ENCODE assay signal across 9 cellular contexts in genomic region chr11:45147871-45148270, GRCh38. TPM values are rescaled to one million over a fixed set of nuclear protein-coding genes. Genes with fewer than 3 reads are reported as not detected.
DNase-seq lines count a peak whose midpoint lies in the region; ATAC-seq, FAIRE-seq and TF ChIP-seq lines count a peak whose summit lies in the region.
"Had no signal": no experiment of that assay in that cellular context is flagged by ENCODE, and none has a peak within 500 bp of the region (broad histone marks: within the 10 kb centered on the region; RNA-seq: fewer than 3 reads in every experiment).

No MANE protein-coding gene starts in this region.

- H3K9me3 ChIP-seq in liver (ENCODE audit: control insufficient read depth in 4 of 4, low read length in 3 of 4) (no peaks in the 10 kb centered on the region), thoracic aorta (no peaks in the 10 kb centered on the region)

- peaks cover 37% of the 10 kb centered on the region for H3K27me3 Mint-ChIP-seq in activated CD4-positive, alpha-beta T cell treated with anti-CD3 and anti-CD28 coated beads, Interleukin-2, amount 10 ng/mL, durations not matched to agents 24 days and 14 days

- H3K4me3 ChIP-seq in astrocyte of the cerebellum (ENCODE audit: low read depth, low read length) (peak overlapping the region; percentile 55), liver (ENCODE audit: low read depth in 1 of 3, low read length in 3 of 3) (peak overlapping the region; percentile 78 to 82 (median 79)), thoracic aorta (peak overlapping the region; percentile 73)

- no peak for TF ChIP-seq RAD21 in liver (IDR thresholded peaks at IDR 0.05)

- TF ChIP-seq CTCF in astrocyte of the cerebellum (IDR thresholded peaks at IDR 0.05; ENCODE audit: low read depth, low read length, missing control alignments) (no peak), liver (IDR thresholded peaks at IDR 0.05; ENCODE audit: low read depth, low read length, missing input control) (no peak), thoracic aorta (IDR thresholded peaks at IDR 0.05) (no peak)

- ATAC-seq in thoracic aorta (ENCODE audit: insufficient number of reproducible peaks, low FRiP score, low read depth) (no peak), HG02588 (IDR thresholded peaks at IDR 0.05; ENCODE audit: unreplicated experiment) (no peak)

- H3K27ac Mint-ChIP-seq in activated CD4-positive, alpha-beta T cell treated with anti-CD3 and anti-CD28 coated beads, Interleukin-2, amount 10 ng/mL, durations not matched to agents 24 days and 14 days: no peak overlapping the region

- peak overlapping the region in 1 of 2 donors; percentile 61 for H3K9ac ChIP-seq in liver (ENCODE audit: low read depth in 1 of 2, low read length in 2 of 2)

- no peak for FAIRE-seq in GM12892 (lab: Jason Lieb, UNC)
- FAIRE-seq: D721Med had no signal

- in situ Hi-C loops in astrocyte of the cerebellum (cut with HindIII; ENCODE audit: low sequenced_read_pairs): no loop called here

- intact Hi-C loops in activated CD4-positive, alpha-beta T cell treated with anti-CD3 and anti-CD28 coated beads, Interleukin-2, amount 10 ng/mL, durations not matched to agents 24 days and 14 days (cut with micrococcal nuclease): loop anchor here (1.0 to 10.0 kb wide), 3 partner anchors 191 to 573 kb away; no protein-coding TSS in a partner anchor

- H3K27ac ChIP-seq in liver (ENCODE audit: low read depth in 1 of 2, low read length in 2 of 2): no peak overlapping the region
- peak overlapping the region; percentile 64 to 69 for H3K27ac ChIP-seq in thoracic aorta

- DNase-seq in activated CD4-positive, alpha-beta T cell treated with anti-CD3 and anti-CD28 coated beads, Interleukin-2, amount 10 ng/mL, durations not matched to agents 24 days and 14 days: no peak
- DNase-seq in activated CD4-positive, alpha-beta T cell treated with anti-CD3 and anti-CD28 coated beads, Interleukin-2, amount 50 U/mL, for 4 hours: no peak
- DNase-seq in astrocyte of the cerebellum (ENCODE audit: low read depth) (no peak), thoracic aorta (ENCODE audit: low spot score) (no peak), GM12892 (ENCODE audit: insufficient read length) (no peak)
- no peak for DNase-seq in effector CD8-positive, alpha-beta T cell (lab: John Stamatoyannopoulos, UW)

- no peaks in the 10 kb centered on the region for H3K27me3 ChIP-seq in liver (ENCODE audit: control insufficient read depth in 4 of 4, insufficient read depth in 4 of 4, low read length in 3 of 4)
- no peaks in the 10 kb centered on the region for H3K27me3 ChIP-seq in thoracic aorta (replicated peaks; ENCODE audit: insufficient read depth)

- H3K4me1 ChIP-seq in liver (ENCODE audit: control insufficient read depth in 4 of 4, insufficient read depth in 4 of 4, low read length in 3 of 4) (peaks cover 5 to 22% (median 16%) of the 10 kb centered on the region in 4 donors), thoracic aorta (ENCODE audit: control insufficient read depth in 1 of 2, low read depth in 2 of 2) (peaks cover 6 to 38% of the 10 kb centered on the region in 2 donors)

- H3K36me3 Mint-ChIP-seq in activated CD4-positive, alpha-beta T cell treated with anti-CD3 and anti-CD28 coated beads, Interleukin-2, amount 10 ng/mL, durations not matched to agents 24 days and 14 days (ENCODE audit: low read depth): peaks cover 3% of the 10 kb centered on the region

- H3K36me3 ChIP-seq in liver (ENCODE audit: control insufficient read depth in 4 of 4, insufficient read depth in 3 of 4, low read depth in 1 of 4, low read length in 3 of 4): no peaks in the 10 kb centered on the region
- H3K36me3 ChIP-seq in thoracic aorta: no peaks in the 10 kb centered on the region

- no peak for TF ChIP-seq POLR2A in GM12892 (IDR thresholded peaks at IDR 0.05; ENCODE audit: low read depth, low read length)

- 67% methylated on average over 6 of the region's 6 CpGs for WGBS in liver

- peaks cover 8% of the 10 kb centered on the region for H3K9me3 Mint-ChIP-seq in activated CD4-positive, alpha-beta T cell treated with anti-CD3 and anti-CD28 coated beads, Interleukin-2, amount 10 ng/mL, durations not matched to agents 24 days and 14 days

- peak overlapping the region; percentile 82 for H3K4me3 Mint-ChIP-seq in activated CD4-positive, alpha-beta T cell treated with anti-CD3 and anti-CD28 coated beads, Interleukin-2, amount 10 ng/mL, durations not matched to agents 24 days and 14 days

- H3K4me1 Mint-ChIP-seq in activated CD4-positive, alpha-beta T cell treated with anti-CD3 and anti-CD28 coated beads, Interleukin-2, amount 10 ng/mL, durations not matched to agents 24 days and 14 days: peaks cover 10% of the 10 kb centered on the region

TF ChIP-seq in liver, 16 proteins besides CTCF, POLR2A, EP300 and RAD21:
- TF ChIP-seq, protein P1, sequence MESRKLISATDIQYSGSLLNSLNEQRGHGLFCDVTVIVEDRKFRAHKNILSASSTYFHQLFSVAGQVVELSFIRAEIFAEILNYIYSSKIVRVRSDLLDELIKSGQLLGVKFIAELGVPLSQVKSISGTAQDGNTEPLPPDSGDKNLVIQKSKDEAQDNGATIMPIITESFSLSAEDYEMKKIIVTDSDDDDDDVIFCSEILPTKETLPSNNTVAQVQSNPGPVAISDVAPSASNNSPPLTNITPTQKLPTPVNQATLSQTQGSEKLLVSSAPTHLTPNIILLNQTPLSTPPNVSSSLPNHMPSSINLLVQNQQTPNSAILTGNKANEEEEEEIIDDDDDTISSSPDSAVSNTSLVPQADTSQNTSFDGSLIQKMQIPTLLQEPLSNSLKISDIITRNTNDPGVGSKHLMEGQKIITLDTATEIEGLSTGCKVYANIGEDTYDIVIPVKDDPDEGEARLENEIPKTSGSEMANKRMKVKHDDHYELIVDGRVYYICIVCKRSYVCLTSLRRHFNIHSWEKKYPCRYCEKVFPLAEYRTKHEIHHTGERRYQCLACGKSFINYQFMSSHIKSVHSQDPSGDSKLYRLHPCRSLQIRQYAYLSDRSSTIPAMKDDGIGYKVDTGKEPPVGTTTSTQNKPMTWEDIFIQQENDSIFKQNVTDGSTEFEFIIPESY (IDR thresholded peaks at IDR 0.05): no peak
- TF ChIP-seq, protein P2, sequence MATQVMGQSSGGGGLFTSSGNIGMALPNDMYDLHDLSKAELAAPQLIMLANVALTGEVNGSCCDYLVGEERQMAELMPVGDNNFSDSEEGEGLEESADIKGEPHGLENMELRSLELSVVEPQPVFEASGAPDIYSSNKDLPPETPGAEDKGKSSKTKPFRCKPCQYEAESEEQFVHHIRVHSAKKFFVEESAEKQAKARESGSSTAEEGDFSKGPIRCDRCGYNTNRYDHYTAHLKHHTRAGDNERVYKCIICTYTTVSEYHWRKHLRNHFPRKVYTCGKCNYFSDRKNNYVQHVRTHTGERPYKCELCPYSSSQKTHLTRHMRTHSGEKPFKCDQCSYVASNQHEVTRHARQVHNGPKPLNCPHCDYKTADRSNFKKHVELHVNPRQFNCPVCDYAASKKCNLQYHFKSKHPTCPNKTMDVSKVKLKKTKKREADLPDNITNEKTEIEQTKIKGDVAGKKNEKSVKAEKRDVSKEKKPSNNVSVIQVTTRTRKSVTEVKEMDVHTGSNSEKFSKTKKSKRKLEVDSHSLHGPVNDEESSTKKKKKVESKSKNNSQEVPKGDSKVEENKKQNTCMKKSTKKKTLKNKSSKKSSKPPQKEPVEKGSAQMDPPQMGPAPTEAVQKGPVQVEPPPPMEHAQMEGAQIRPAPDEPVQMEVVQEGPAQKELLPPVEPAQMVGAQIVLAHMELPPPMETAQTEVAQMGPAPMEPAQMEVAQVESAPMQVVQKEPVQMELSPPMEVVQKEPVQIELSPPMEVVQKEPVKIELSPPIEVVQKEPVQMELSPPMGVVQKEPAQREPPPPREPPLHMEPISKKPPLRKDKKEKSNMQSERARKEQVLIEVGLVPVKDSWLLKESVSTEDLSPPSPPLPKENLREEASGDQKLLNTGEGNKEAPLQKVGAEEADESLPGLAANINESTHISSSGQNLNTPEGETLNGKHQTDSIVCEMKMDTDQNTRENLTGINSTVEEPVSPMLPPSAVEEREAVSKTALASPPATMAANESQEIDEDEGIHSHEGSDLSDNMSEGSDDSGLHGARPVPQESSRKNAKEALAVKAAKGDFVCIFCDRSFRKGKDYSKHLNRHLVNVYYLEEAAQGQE (IDR thresholded peaks at IDR 0.05): no peak
- TF ChIP-seq HNF4A (conservative IDR thresholded peaks at IDR 0.05): no peak
- no peak for TF ChIP-seq NR2F2 (IDR thresholded peaks at IDR 0.05)
- no peak for TF ChIP-seq HNF4G (IDR thresholded peaks at IDR 0.05)
- no peak for TF ChIP-seq MAX (IDR thresholded peaks at IDR 0.05)
- no peak for TF ChIP-seq FOXA2 (IDR thresholded peaks at IDR 0.05)
- TF ChIP-seq, protein P3, sequence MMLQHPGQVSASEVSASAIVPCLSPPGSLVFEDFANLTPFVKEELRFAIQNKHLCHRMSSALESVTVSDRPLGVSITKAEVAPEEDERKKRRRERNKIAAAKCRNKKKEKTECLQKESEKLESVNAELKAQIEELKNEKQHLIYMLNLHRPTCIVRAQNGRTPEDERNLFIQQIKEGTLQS (IDR thresholded peaks at IDR 0.05): no peak
- no peak for TF ChIP-seq RXRA (IDR thresholded peaks at IDR 0.05)
- no peak for TF ChIP-seq YY1 (IDR thresholded peaks at IDR 0.05)
- TF ChIP-seq JUND (IDR thresholded peaks at IDR 0.05): no peak
- TF ChIP-seq GABPA (IDR thresholded peaks at IDR 0.05 in 1 of 2, conservative IDR thresholded peaks at IDR 0.05 in 1 of 2): no peak
- no peak for TF ChIP-seq TAF1 (conservative IDR thresholded peaks at IDR 0.05)
- TF ChIP-seq FOXA1 (IDR thresholded peaks at IDR 0.05): no peak
- TF ChIP-seq SP1 (IDR thresholded peaks at IDR 0.05): no peak
- TF ChIP-seq EGR1 (IDR thresholded peaks at IDR 0.05; ENCODE audit: low read depth in 2 of 2): no peak

RNA-seq across cellular contexts. Expression of gene PRDM11, which starts 1.4 kb away (rescaled TPM):
- 1.4 and 1.9 TPM in 2 replicates for total RNA-seq in activated CD4-positive, alpha-beta T cell treated with anti-CD3 and anti-CD28 coated beads, Interleukin-2, amount 10 ng/mL, durations not matched to agents 24 days and 14 days
- total RNA-seq in liver: 1 to 10 TPM; 3.7 to 6.9 TPM
- 1 to 10 TPM in 1 of 2 donors, under 1 TPM in 1; 0.64 to 1.9 TPM for polyA plus RNA-seq in liver
- 10 to 100 TPM; 23.8 to 30.5 TPM for total RNA-seq in thoracic aorta
- 0.32 TPM for polyA plus RNA-seq in GM12892 (2012; ENCODE audit: missing spikeins)

Comparison
In these comparisons a context has a peak if more than half of its experiments do, and no peak if none do; other contexts are left out.
1. H3K27ac ChIP-seq: peak in thoracic aorta (2 of 2); none in liver (0 of 2).
2. Peak in every context shown above with its lines, with median percentiles within 50 percentile points of each other: H3K4me3 ChIP-seq.